Comparison of ENCODE assay signal across 1 cellular context in genomic region chr2:24816404-24816803, GRCh38.
TF ChIP-seq lines count a peak whose summit lies in the region.

No MANE protein-coding gene starts in this region.

TF ChIP-seq in endothelial cell of umbilical vein, 7 proteins besides CTCF, POLR2A, EP300 and RAD21:
- no peak for TF ChIP-seq MAX (IDR thresholded peaks at IDR 0.05; ENCODE audit: insufficient read depth, insufficient read length)
- TF ChIP-seq JUN (IDR thresholded peaks at IDR 0.05; ENCODE audit: borderline replicate concordance, insufficient read depth, insufficient read length, low read depth): no peak
- TF ChIP-seq GATA2 (IDR thresholded peaks at IDR 0.05; ENCODE audit: insufficient read depth, insufficient read length, low read depth, low read length): no peak
- no peak for TF ChIP-seq MYC (IDR thresholded peaks at IDR 0.05; ENCODE audit: low read depth, low read length)
- no peak for TF ChIP-seq FOS (IDR thresholded peaks at IDR 0.05; ENCODE audit: borderline replicate concordance, insufficient read depth, low read length)
